ENCODE assay signal across 26 cellular contexts in the genomic region with DNA sequence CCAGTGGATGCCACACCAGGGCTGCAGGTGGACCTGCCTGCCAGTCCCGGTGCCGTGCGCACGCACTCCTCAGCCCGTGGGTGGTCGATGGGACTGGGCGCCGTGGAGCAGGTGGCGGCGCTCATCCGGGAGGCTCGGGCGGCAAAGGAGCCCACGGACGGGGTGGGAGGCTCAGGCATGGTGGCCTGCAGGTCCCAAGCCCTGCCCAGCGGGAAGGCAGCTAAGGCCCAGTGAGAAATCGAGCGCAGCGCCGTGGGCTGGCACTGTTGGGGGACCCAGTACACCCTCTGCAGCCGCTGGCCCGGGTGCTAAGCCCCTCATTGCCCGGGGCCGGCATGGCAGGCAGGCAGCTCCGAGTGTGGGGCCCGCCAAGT.
"Had no signal": no experiment of that assay in that cellular context is flagged by ENCODE, and none has a peak within 500 bp of the region (broad histone marks: within the 10 kb centered on the region; RNA-seq: fewer than 3 reads in every experiment).

No MANE protein-coding gene starts in this region.

- ATAC-seq: activated CD4-positive, alpha-beta T cell treated with anti-CD3 and anti-CD28 coated beads for 36 hours; activated CD4-positive, CD25-positive, alpha-beta regulatory T cell treated with anti-CD3 and anti-CD28 coated beads, Interleukin-2, amount 50 U/mL, for 24 hours; activated CD8-positive, alpha-beta T cell treated with anti-CD3 and anti-CD28 coated beads, Interleukin-2, amount 10 ng/mL, durations not matched to agents 7 days and 5 days; body of pancreas; Panc1; WTC11 had no signal

- H3K9me3 ChIP-seq: body of pancreas, breast epithelium, SJCRH30 had no signal

- H3K27me3 ChIP-seq: body of pancreas, breast epithelium, SJCRH30 had no signal

- H3K4me1 ChIP-seq: body of pancreas, breast epithelium, SJCRH30 had no signal

- DNase-seq: activated CD4-positive, alpha-beta T cell treated with anti-CD3 and anti-CD28 coated beads for 36 hours; activated CD4-positive, alpha-beta T cell treated with anti-CD3 and anti-CD28 coated beads, Interleukin-2, amount 10 ng/mL, durations not matched to agents 7 days and 5 days; activated CD4-positive, alpha-beta T cell treated with anti-CD3 and anti-CD28 coated beads, Interleukin-2, amount 50 U/mL, for 48 hours; activated CD8-positive, alpha-beta T cell treated with anti-CD3 and anti-CD28 coated beads, Interleukin-2, amount 10 ng/mL, durations not matched to agents 7 days and 5 days; activated gamma-delta T cell; activated naive CD4-positive, alpha-beta T cell treated with Interleukin-2 at 50 U/mL for 16 hours; activated naive CD8-positive, alpha-beta T cell treated with anti-CD3 and anti-CD28 coated beads, Interleukin-2, amount 10 ng/mL, durations not matched to agents 7 days and 5 days; activated T-cell treated with anti-CD3 and anti-CD28 coated beads, Interleukin-2, amount 50 U/mL, for 24 hours; body of pancreas; caudate nucleus; NCI-H1092 treated with DMSO at 0.1 percent for 48 hours; NCI-H1417; NCI-H187; NCI-H2029 treated with DMSO at 0.1 percent for 48 hours; NCI-H2171 treated with DMSO at 0.1 percent for 48 hours; NCI-H345; NCI-H524 treated with DMSO at 0.1 percent for 48 hours; SHP77; SJCRH30; T1000 had no signal

- H3K36me3 ChIP-seq: breast epithelium, SJCRH30 had no signal

- H3K4me3 ChIP-seq: body of pancreas, breast epithelium, SJCRH30, SK-N-MC had no signal

- H3K27ac ChIP-seq: body of pancreas, breast epithelium, SJCRH30, SK-N-MC had no signal

- FAIRE-seq: astrocyte had no signal
